Comparison of ENCODE assay signal across 15 cellular contexts in the genomic region with DNA sequence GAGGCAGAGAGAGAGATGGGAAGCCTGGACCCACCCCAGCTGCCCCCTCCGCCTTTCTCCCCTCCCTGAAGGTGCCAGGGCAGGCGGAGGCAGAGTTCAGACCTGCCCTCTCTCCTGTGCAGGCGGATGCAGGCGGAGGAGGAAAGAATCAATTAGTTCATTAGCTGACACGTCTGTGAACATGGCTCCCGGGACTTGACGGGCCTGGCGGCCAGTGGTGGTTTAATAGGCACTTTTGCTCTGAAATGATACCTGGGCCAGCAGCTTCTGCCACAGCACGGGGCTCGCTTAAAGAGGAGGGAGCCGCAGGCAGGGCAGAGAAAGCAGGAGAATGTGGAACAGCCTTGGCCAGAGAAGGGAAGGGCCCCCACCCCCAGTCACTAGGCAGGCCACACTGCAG.
DNase-seq lines count a peak whose midpoint lies in the region; ATAC-seq and TF ChIP-seq lines count a peak whose summit lies in the region.
"Had no signal": no experiment of that assay in that cellular context is flagged by ENCODE, and none has a peak within 500 bp of the region (broad histone marks: within the 10 kb centered on the region; RNA-seq: fewer than 3 reads in every experiment).

No MANE protein-coding gene starts in this region.

- H3K4me1 Mint-ChIP-seq in glutamatergic neuron (ENCODE audit: low read depth, unreplicated experiment): peaks cover 17% of the 10 kb centered on the region

- intact Hi-C loops in Right ventricle myocardium inferior (cut with DNase I) (no loop called here), Right ventricle myocardium superior (cut with DNase I) (no loop called here)

- DNase-seq in DMS 273 (lab: John Stamatoyannopoulos, UW; ENCODE audit: unreplicated experiment) (peak; percentile 13), DMS 273 treated with DMSO at 0.1 percent for 48 hours (lab: John Stamatoyannopoulos, UW) (no peak), Right ventricle myocardium inferior (ENCODE audit: missing footprints) (peak; percentile 41), Right ventricle myocardium superior (no peak), glutamatergic neuron (peak; percentile 69), germinal center (ENCODE audit: low spot score) (no peak)
- DNase-seq: BE2C; CD4-positive, alpha-beta T cell; DMS79 treated with DMSO at 0.1 percent for 48 hours; GM23248; NCI-H146; NCI-H2081; NCI-H69 had no signal

- no peak overlapping the region for H3K27ac Mint-ChIP-seq in glutamatergic neuron (ENCODE audit: unreplicated experiment)

- peaks cover 16% of the 10 kb centered on the region for H3K27me3 Mint-ChIP-seq in glutamatergic neuron (ENCODE audit: unreplicated experiment)
- H3K27me3 Mint-ChIP-seq: CD4-positive, alpha-beta T cell had no signal

- H3K9me3 Mint-ChIP-seq in glutamatergic neuron (ENCODE audit: unreplicated experiment): peaks cover 9% of the 10 kb centered on the region
- H3K9me3 Mint-ChIP-seq: CD4-positive, alpha-beta T cell had no signal

- ATAC-seq in Right ventricle myocardium inferior (no peak), Right ventricle myocardium superior (ENCODE audit: poor library complexity) (no peak), GM18505 (IDR thresholded peaks at IDR 0.05; ENCODE audit: unreplicated experiment) (no peak), HG03342 (IDR thresholded peaks at IDR 0.05; ENCODE audit: unreplicated experiment) (no peak)

- TF ChIP-seq POLR2A in GM18505 (IDR thresholded peaks at IDR 0.05; ENCODE audit: borderline replicate concordance, extremely low read depth, insufficient read depth, insufficient read length): no peak

- H3K36me3 Mint-ChIP-seq in glutamatergic neuron (ENCODE audit: unreplicated experiment): no peaks in the 10 kb centered on the region

- no peak overlapping the region for H3K4me3 Mint-ChIP-seq in glutamatergic neuron (ENCODE audit: unreplicated experiment)
- H3K4me3 Mint-ChIP-seq: CD4-positive, alpha-beta T cell had no signal

- no peak for TF ChIP-seq CTCF in glutamatergic neuron (IDR thresholded peaks at IDR 0.05; ENCODE audit: partially characterized antibody, unreplicated experiment)

Comparison
In these comparisons a context has a peak if more than half of its experiments do, and no peak if none do; other contexts are left out.
1. DNase-seq: peak in DMS 273 (single experiment), Right ventricle myocardium inferior (single experiment) and glutamatergic neuron (single experiment); none in DMS 273 treated with DMSO at 0.1 percent for 48 hours (single experiment), Right ventricle myocardium superior (single experiment) and germinal center (single experiment).